Comparison of ENCODE assay signal across 19 cellular contexts in the genomic region with DNA sequence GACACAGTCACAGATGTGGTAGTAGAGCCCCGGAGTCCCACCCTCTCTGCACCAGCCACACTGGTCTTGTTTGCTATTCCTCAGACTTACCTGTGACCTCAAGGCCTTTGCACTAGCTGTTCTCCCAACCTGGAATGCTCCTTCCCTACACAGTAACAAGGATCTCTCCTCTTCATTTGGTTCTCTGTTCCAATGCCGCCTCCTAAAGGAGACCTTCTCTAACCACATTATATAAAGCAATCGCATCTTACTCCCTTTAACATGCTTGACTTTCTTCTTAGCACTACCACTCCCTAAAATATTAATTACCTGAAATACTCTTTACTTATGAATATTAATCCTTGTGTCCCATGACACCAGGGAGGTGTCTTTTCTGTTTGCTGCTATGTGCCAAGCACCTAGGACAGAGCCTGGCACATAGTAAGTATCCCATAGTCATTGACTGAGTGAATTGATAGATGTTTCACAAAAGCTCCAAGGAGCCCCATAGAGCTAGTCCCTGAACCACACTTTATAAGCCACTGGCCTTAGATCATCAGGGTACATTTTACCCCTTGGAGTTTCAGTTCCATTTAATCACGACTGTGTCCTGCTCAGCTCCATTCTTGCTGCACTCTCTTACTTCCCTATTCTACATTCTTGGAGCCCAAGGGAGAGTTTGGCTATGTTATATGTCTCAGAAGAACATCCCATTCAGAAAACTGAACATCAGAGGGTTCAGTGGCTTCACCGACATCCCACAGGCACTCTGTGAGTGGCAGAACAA.
"Had no signal": no experiment of that assay in that cellular context is flagged by ENCODE, and none has a peak within 500 bp of the region (broad histone marks: within the 10 kb centered on the region; RNA-seq: fewer than 3 reads in every experiment).

No MANE protein-coding gene starts in this region.

- H3K4me1 ChIP-seq: spleen had no signal

- H3K27me3 ChIP-seq: spleen, tibial artery had no signal

- H3K27ac ChIP-seq: spleen, tibial artery had no signal

- FAIRE-seq: astrocyte, endothelial cell of umbilical vein, islet of Langerhans had no signal

- H3K36me3 ChIP-seq: spleen, tibial artery had no signal

- DNase-seq: activated CD4-positive, alpha-beta memory T cell treated with anti-CD3 and anti-CD28 coated beads for 36 hours; activated CD4-positive, alpha-beta T cell treated with anti-CD3 and anti-CD28 coated beads for 48 hours; activated naive CD4-positive, alpha-beta T cell treated with Interleukin-2 at 50 U/mL for 16 hours; activated naive CD8-positive, alpha-beta T cell treated with anti-CD3 and anti-CD28 coated beads for 36 hours; activated T-cell treated with anti-CD3 and anti-CD28 coated beads, Interleukin-2, amount 50 U/mL, for 48 hours; central memory CD4-positive, alpha-beta T cell; effector memory CD4-positive, alpha-beta T cell; foreskin melanocyte; glutamatergic neuron; retina; spleen; stimulated activated CD4-positive, alpha-beta T cell treated with anti-CD3 and anti-CD28 coated beads, Interleukin-4, amount 100 ng/mL, for 1 hour; stimulated activated naive CD8-positive, alpha-beta T cell treated with anti-CD3 and anti-CD28 coated beads, Interleukin-15, amount 100 ng/mL, for 72 hours; tibial artery had no signal

- ATAC-seq: esophagus mucosa; natural killer cell treated with Interleukin-12 subunit alpha and Interleukin-12 subunit beta and Interleukin-15 and Interleukin-18, amount 100 ng/mL, for 72 hours; stimulated activated naive CD8-positive, alpha-beta T cell treated with anti-CD3 and anti-CD28 coated beads, Interleukin-15, amount 100 ng/mL, for 72 hours had no signal

- H3K4me3 ChIP-seq: spleen, tibial artery had no signal

- H3K9me3 ChIP-seq: spleen, tibial artery had no signal
